ENCODE assay signal across 12 cellular contexts in the genomic region with DNA sequence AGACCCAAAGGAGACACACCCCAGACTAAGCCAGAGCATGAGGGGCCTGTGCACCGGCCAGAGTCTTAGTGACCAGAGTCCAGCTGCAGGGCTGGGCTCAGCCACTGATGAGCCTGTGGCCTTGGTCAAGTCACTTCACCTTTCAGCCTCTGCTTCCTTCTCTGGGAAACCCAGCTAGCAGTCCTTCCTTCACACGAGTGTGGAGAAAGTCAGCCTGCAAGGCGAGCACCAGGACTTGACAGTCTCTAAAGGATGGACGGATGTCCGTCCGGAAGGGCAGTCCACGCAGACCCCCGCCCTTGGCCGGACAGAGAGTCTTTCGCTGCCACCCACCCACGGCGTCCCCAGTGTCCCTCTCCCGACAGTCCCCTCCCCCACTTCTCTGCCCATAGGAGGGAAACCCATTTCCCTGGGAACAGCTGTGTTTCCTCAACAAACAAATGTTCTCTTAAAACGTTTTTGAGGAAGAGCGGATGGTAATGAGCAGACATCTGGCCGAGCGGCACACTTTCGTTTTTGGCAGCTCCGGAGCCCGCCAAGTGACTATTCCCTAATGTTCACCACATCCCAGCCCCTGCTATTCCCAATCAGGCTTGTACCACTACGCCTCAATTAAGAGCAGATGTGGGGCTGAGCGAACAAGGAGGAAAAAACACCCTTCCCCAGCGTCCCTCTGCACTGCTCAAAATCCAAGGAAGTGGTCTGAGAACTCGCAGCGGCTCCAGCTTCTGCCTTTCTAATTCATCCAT.
DNase-seq lines count a peak whose midpoint lies in the region; ATAC-seq and TF ChIP-seq lines count a peak whose summit lies in the region.
"Had no signal": no experiment of that assay in that cellular context is flagged by ENCODE, and none has a peak within 500 bp of the region (broad histone marks: within the 10 kb centered on the region; RNA-seq: fewer than 3 reads in every experiment).

No MANE protein-coding gene starts in this region.

- H3K36me3 ChIP-seq in BJ (ENCODE audit: control insufficient read depth, insufficient read depth, low read length) (no peaks in the 10 kb centered on the region), RWPE2 (ENCODE audit: low read depth) (no peaks in the 10 kb centered on the region), gastroesophageal sphincter (no peaks in the 10 kb centered on the region), rectal smooth muscle tissue (ENCODE audit: control insufficient read depth, insufficient read depth, low read length) (no peaks in the 10 kb centered on the region)
- H3K36me3 ChIP-seq: Peyer's patch had no signal

- H3K9me3 ChIP-seq in RWPE2 (ENCODE audit: severe bottlenecking) (peaks cover 13% of the 10 kb centered on the region), gastroesophageal sphincter (peaks cover 0 to 15% (median 0%) of the 10 kb centered on the region in 3 donors)
- H3K9me3 ChIP-seq: Peyer's patch had no signal

- CTCF ChIA-PET in BJ (lab: Yijun Ruan, JAX) = interaction anchor here (0.5 to 1.8 kb wide), 7 partner anchors 10 to 370 kb away, joined by 3 to 9 read pairs (median 3); no protein-coding TSS in a partner anchor

- POLR2A ChIA-PET in BJ (lab: Charles Lee) = interaction anchor here (0.6 kb wide), 1 partner anchor 264 kb away, joined by 3 read pairs; no protein-coding TSS in a partner anchor

- TF ChIP-seq CTCF in BJ (IDR thresholded peaks at IDR 0.05; ENCODE audit: insufficient read depth, low read depth, low read length) = no peak
- no peak for TF ChIP-seq CTCF in RWPE2 (IDR thresholded peaks at IDR 0.05; ENCODE audit: poor library complexity, severe bottlenecking)
- no peak for TF ChIP-seq CTCF in gastroesophageal sphincter (IDR thresholded peaks at IDR 0.05)

- H3K9ac ChIP-seq in rectal smooth muscle tissue (ENCODE audit: low read length) = no peak overlapping the region

- H3K4me1 ChIP-seq in RWPE2 (ENCODE audit: insufficient read depth, poor library complexity, severe bottlenecking) = peaks cover 16% of the 10 kb centered on the region
- H3K4me1 ChIP-seq in gastroesophageal sphincter = peaks cover 0 to 50% (median 19%) of the 10 kb centered on the region in 3 donors
- H3K4me1 ChIP-seq in rectal smooth muscle tissue (ENCODE audit: control insufficient read depth, insufficient read depth, low read length) = no peaks in the 10 kb centered on the region

- H3K27me3 ChIP-seq in BJ (ENCODE audit: control insufficient read depth, insufficient read depth, low read length) = no peaks in the 10 kb centered on the region
- H3K27me3 ChIP-seq in RWPE2 (ENCODE audit: insufficient read depth, poor library complexity, severe bottlenecking) = no peaks in the 10 kb centered on the region
- H3K27me3 ChIP-seq in gastroesophageal sphincter = no peaks in the 10 kb centered on the region
- H3K27me3 ChIP-seq in rectal smooth muscle tissue (ENCODE audit: control insufficient read depth, insufficient read depth, low read length) = no peaks in the 10 kb centered on the region
- H3K27me3 ChIP-seq: Peyer's patch had no signal

- no peak overlapping the region for H3K27ac ChIP-seq in RWPE2 (ENCODE audit: poor library complexity, severe bottlenecking)
- H3K27ac ChIP-seq in gastroesophageal sphincter = peak overlapping the region in 3 of 4 donors; percentile 63 to 75 (median 74)
- peak overlapping the region; percentile 43 for H3K27ac ChIP-seq in rectal smooth muscle tissue (ENCODE audit: low read depth, low read length)

- H3K4me3 ChIP-seq in BJ (ENCODE audit: low read depth, low read length) = peak overlapping the region; percentile 41
- H3K4me3 ChIP-seq in RWPE2 (ENCODE audit: severe bottlenecking) = no peak overlapping the region
- peak overlapping the region; percentile 21 to 53 for H3K4me3 ChIP-seq in gastroesophageal sphincter
- peak overlapping the region; percentile 54 for H3K4me3 ChIP-seq in rectal smooth muscle tissue (ENCODE audit: low read length)

- no peak for TF ChIP-seq EP300 in gastroesophageal sphincter (IDR thresholded peaks at IDR 0.05)

- ATAC-seq in RWPE2 (ENCODE audit: low read depth) = no peak
- peak; percentile 67 for ATAC-seq in gastroesophageal sphincter
- ATAC-seq in GM18498 (IDR thresholded peaks at IDR 0.05; ENCODE audit: unreplicated experiment) = no peak
- ATAC-seq in GM18519 (IDR thresholded peaks at IDR 0.05; ENCODE audit: low FRiP score, unreplicated experiment) = no peak
- ATAC-seq in esophagus mucosa = no peak

- peak; percentile 35 for DNase-seq in BJ (ENCODE audit: low read depth)
- peak; percentile 62 for DNase-seq in RWPE2 (ENCODE audit: low spot score)
- DNase-seq in cortex of kidney (lab: John Stamatoyannopoulos, UW) = no peak
- DNase-seq: activated CD8-positive, alpha-beta memory T cell treated with anti-CD3 and anti-CD28 coated beads for 24 hours; KBM-7; Peyer's patch; stimulated activated CD4-positive, alpha-beta T cell treated with anti-CD3 and anti-CD28 coated beads, Interleukin-1b, Interleukin-23, amount 100 ng/mL, for 48 hours had no signal

- no peak for TF ChIP-seq POLR2A in gastroesophageal sphincter (IDR thresholded peaks at IDR 0.05)

- WGBS in gastroesophageal sphincter (ENCODE audit: low coverage in 1 of 2), 2 donors = 10 to 19% methylated on average over 3 to 4 of the region's 25 CpGs
